ENCODE assay signal across 16 cellular contexts in genomic region chr1:44485933-44486475, GRCh38.
DNase-seq lines count a peak whose midpoint lies in the region; ATAC-seq, FAIRE-seq and TF ChIP-seq lines count a peak whose summit lies in the region.
"Had no signal": no experiment of that assay in that cellular context is flagged by ENCODE, and none has a peak within 500 bp of the region (broad histone marks: within the 10 kb centered on the region; RNA-seq: fewer than 3 reads in every experiment).

No MANE protein-coding gene starts in this region.

- POLR2A ChIA-PET in Panc1 (lab: Charles Lee) = interaction anchor here (0.5 to 0.7 kb wide), 2 partner anchors 10 to 71 kb away, joined by 3 to 12 read pairs; no protein-coding TSS in a partner anchor

- intact Hi-C loops in Panc1 (cut with micrococcal nuclease; ENCODE audit: unreplicated experiment) = no loop called here
- intact Hi-C loops in left ventricle myocardium superior (cut with micrococcal nuclease) = no loop called here
- intact Hi-C loops in mucosa of descending colon (cut with DNase I, micrococcal nuclease) = no loop called here

- TF ChIP-seq CTCF in GM23338 (conservative IDR thresholded peaks at IDR 0.05; ENCODE audit: low read depth in 2 of 2) (no peak), Panc1 (IDR thresholded peaks at IDR 0.05) (no peak), mucosa of descending colon (IDR thresholded peaks at IDR 0.05) (no peak)

- no TSS peak for BruUV-seq in Panc1 (replicated peaks; lab: Mats Ljungman, UMichigan)

- H2AFZ ChIP-seq in GM23338 = no peak overlapping the region

- peak overlapping the region; percentile 70 for H3K9ac ChIP-seq in skeletal muscle satellite cell (ENCODE audit: low read depth, low read length)
- H3K9ac ChIP-seq: BLaER1 had no signal

- peaks cover 3% of the 10 kb centered on the region; the same call in 1 of the 3 replicates for H3K36me3 Mint-ChIP-seq in GM23338 (ENCODE audit: low read depth)

- H3K4me3 ChIP-seq in GM23338 (no peak overlapping the region), Panc1 (ENCODE audit: low read depth in 2 of 2, low read length in 2 of 2) (no peak overlapping the region), skeletal muscle satellite cell (ENCODE audit: low read length) (no peak overlapping the region), mucosa of descending colon (no peak overlapping the region)
- H3K4me3 ChIP-seq: BLaER1 had no signal

- H3K4me1 Mint-ChIP-seq in GM23338 = peaks cover 25% of the 10 kb centered on the region

- H4K20me1 ChIP-seq in GM23338 (replicated peaks; ENCODE audit: insufficient read depth) = no peaks in the 10 kb centered on the region
- H4K20me1 ChIP-seq: BLaER1 had no signal

- peaks cover 4% of the 10 kb centered on the region for H3K27me3 Mint-ChIP-seq in GM23338 (ENCODE audit: insufficient read depth, low read depth, poor library complexity)

- no peaks in the 10 kb centered on the region for H3K9me2 ChIP-seq in GM23338 (ENCODE audit: insufficient read depth)

- DNase-seq in GM23338 (ENCODE audit: low spot score) (no peak), Panc1 (ENCODE audit: low read depth, low spot score) (no peak), left ventricle myocardium superior (no peak), 8988T (no peak), GM19239 (ENCODE audit: insufficient read length, low spot score) (no peak), NCI-H774 (lab: John Stamatoyannopoulos, UW) (no peak), mucosa of descending colon (no peak)
- DNase-seq: activated CD4-positive, alpha-beta T cell treated with anti-CD3 and anti-CD28 coated beads for 1 hour; activated CD8-positive, alpha-beta memory T cell treated with anti-CD3 and anti-CD28 coated beads, Interleukin-2, amount 50 U/mL, for 48 hours; activated naive CD4-positive, alpha-beta T cell treated with anti-CD3 and anti-CD28 coated beads, Interleukin-2, amount 50 U/mL, for 16 hours; central memory CD4-positive, alpha-beta T cell; DND-41; MM.1S; stimulated activated CD4-positive, alpha-beta T cell treated with anti-CD3 and anti-CD28 coated beads, Interleukin-12 subunit alpha, Interleukin-12 subunit beta, amount 100 ng/mL, for 4 hours had no signal

- FAIRE-seq in GM19239 (lab: Jason Lieb, UNC) = no peak

- ATAC-seq in GM23338 (peak; percentile 11; the same call in 1 of the 3 replicates), Panc1 (peak; percentile 35; the same call in 1 of the 2 replicates), left ventricle myocardium superior (peak; percentile 21), mucosa of descending colon (no peak)

- H3K36me3 ChIP-seq in GM23338 (ENCODE audit: insufficient read depth) (no peaks in the 10 kb centered on the region), Panc1 (ENCODE audit: control insufficient read depth, insufficient read depth, low read length) (no peaks in the 10 kb centered on the region), skeletal muscle satellite cell (ENCODE audit: insufficient read depth, low read length) (no peaks in the 10 kb centered on the region), mucosa of descending colon (ENCODE audit: low read depth) (no peaks in the 10 kb centered on the region)
- H3K36me3 ChIP-seq: BLaER1 had no signal

- H3K9me3 ChIP-seq in Panc1 (ENCODE audit: control insufficient read depth, insufficient read depth, low read depth, low read length) (no peaks in the 10 kb centered on the region), skeletal muscle satellite cell (replicated peaks; ENCODE audit: low read length) (no peaks in the 10 kb centered on the region), mucosa of descending colon (no peaks in the 10 kb centered on the region)
- H3K9me3 ChIP-seq: BLaER1 had no signal

- in situ Hi-C loops in Panc1 (cut with HindIII; ENCODE audit: low pct_unique_long_range_greater_than_20kb, low sequenced_read_pairs) = no loop called here

- H3K27ac ChIP-seq in GM23338 (ENCODE audit: low read depth) (peak overlapping the region; percentile 21), Panc1 (ENCODE audit: low read length) (peak overlapping the region; percentile 62)
- H3K27ac ChIP-seq: BLaER1 had no signal

- H3K27ac Mint-ChIP-seq in GM23338 = peak overlapping the region; percentile 93

- no peak overlapping the region for H3K4me2 ChIP-seq in GM23338
- H3K4me2 ChIP-seq in skeletal muscle satellite cell (ENCODE audit: low read length) = peak overlapping the region; percentile 74
- H3K4me2 ChIP-seq: BLaER1 had no signal

- H3K4me3 Mint-ChIP-seq in GM23338 = no peak overlapping the region

- no peaks in the 10 kb centered on the region; the same call in 1 of the 2 replicates for H3F3A ChIP-seq in GM23338 (replicated peaks; ENCODE audit: low read depth)

- H3K27me3 ChIP-seq in GM23338 (ENCODE audit: insufficient read depth) = no peaks in the 10 kb centered on the region
- H3K27me3 ChIP-seq in Panc1 (ENCODE audit: control insufficient read depth, insufficient read depth, low read length) = no peaks in the 10 kb centered on the region
- no peaks in the 10 kb centered on the region for H3K27me3 ChIP-seq in skeletal muscle satellite cell (ENCODE audit: control insufficient read depth, insufficient read depth, low read length)
- H3K27me3 ChIP-seq: BLaER1 had no signal

- H3K9me3 Mint-ChIP-seq in GM23338 = no peaks in the 10 kb centered on the region

- H3K4me1 ChIP-seq in GM23338 (ENCODE audit: insufficient read depth) (peaks cover 29% of the 10 kb centered on the region), Panc1 (ENCODE audit: control insufficient read depth, insufficient read depth, low read length) (peaks cover 15% of the 10 kb centered on the region), skeletal muscle satellite cell (ENCODE audit: control insufficient read depth, insufficient read depth, low read length) (peaks cover 37% of the 10 kb centered on the region), mucosa of descending colon (ENCODE audit: low read depth) (no peaks in the 10 kb centered on the region)
- H3K4me1 ChIP-seq: BLaER1 had no signal

- CTCF ChIA-PET in Panc1 (lab: Charles Lee) = no interaction called here

- H3K79me2 ChIP-seq in GM23338 (replicated peaks; ENCODE audit: insufficient read depth) = no peaks in the 10 kb centered on the region

TF ChIP-seq in GM23338, 12 proteins besides CTCF, POLR2A, EP300 and RAD21 (continues in another document):
- TF ChIP-seq POLR2AphosphoS5 (IDR thresholded peaks at IDR 0.05; ENCODE audit: low read depth) = no peak
- TF ChIP-seq STAT1 (IDR thresholded peaks at IDR 0.05; ENCODE audit: unreplicated experiment) = no peak
- TF ChIP-seq ZNF114 (CRISPR knock-in tag; IDR thresholded peaks at IDR 0.05) = no peak
- TF ChIP-seq ZNF331 (CRISPR knock-in tag; IDR thresholded peaks at IDR 0.05; ENCODE audit: low read depth) = no peak
- TF ChIP-seq NANOG (IDR thresholded peaks at IDR 0.05; ENCODE audit: borderline replicate concordance) = no peak
- TF ChIP-seq ETS1 (IDR thresholded peaks at IDR 0.05) = no peak
- no peak for TF ChIP-seq REST (IDR thresholded peaks at IDR 0.05; ENCODE audit: unreplicated experiment)
- no peak for TF ChIP-seq EZH2phosphoT487 (IDR thresholded peaks at IDR 0.05; ENCODE audit: unreplicated experiment)
- no peak for TF ChIP-seq JUNB (IDR thresholded peaks at IDR 0.05; ENCODE audit: unreplicated experiment)
- TF ChIP-seq EZH2 (IDR thresholded peaks at IDR 0.05; ENCODE audit: low read depth, unreplicated experiment) = no peak
